11 cellular contexts compared by ENCODE assay signal in the genomic region with DNA sequence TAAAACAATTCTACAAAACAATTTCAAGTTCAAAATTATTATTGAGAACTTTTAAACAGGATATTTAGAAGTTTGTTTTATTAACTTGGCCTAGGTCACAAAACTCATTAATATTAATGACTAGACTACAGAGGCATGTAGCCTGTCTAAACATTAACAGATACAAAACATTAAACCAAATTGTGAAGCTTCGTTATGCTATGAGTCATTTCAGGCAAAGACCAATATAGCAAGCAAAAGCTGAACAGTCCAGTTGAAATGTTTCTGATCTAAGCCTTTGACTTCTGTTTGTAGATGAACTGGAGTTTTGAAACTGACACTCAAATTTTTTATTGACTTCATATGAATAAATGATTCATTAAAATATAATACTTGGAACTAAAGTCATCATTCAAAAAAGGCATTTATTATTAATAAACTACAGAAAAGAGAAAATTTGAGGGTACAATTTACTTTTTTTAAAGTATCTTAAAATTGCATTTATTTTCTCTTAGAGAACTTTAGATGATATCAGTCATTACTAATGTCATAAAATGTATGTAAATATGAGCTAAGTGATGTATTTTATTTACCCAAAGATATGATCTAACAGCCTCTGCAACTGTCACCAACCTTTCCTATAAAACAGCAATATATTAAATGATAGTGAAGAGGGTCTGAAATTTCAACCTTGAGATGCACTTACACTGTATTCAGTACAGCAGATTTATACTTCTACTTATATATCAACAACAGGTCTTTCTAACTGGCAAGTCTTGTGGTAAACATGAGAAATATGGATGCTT.
DNase-seq lines count a peak whose midpoint lies in the region; ATAC-seq and TF ChIP-seq lines count a peak whose summit lies in the region.
"Had no signal": no experiment of that assay in that cellular context is flagged by ENCODE, and none has a peak within 500 bp of the region (broad histone marks: within the 10 kb centered on the region; RNA-seq: fewer than 3 reads in every experiment).

No MANE protein-coding gene starts in this region.

- H3K79me2 ChIP-seq in Karpas-422 (ENCODE audit: low read length), result no peaks in the 10 kb centered on the region

- peaks cover 0 to 33% of the 10 kb centered on the region in 2 donors for H3K9me3 ChIP-seq in left lung
- no peaks in the 10 kb centered on the region for H3K9me3 ChIP-seq in Karpas-422 (ENCODE audit: low read length)
- H3K9me3 ChIP-seq in lower lobe of right lung, result peaks cover 19% of the 10 kb centered on the region

- no peak overlapping the region for H3K27ac ChIP-seq in left lung
- no peak overlapping the region for H3K27ac ChIP-seq in Karpas-422 (ENCODE audit: low read length)
- H3K27ac ChIP-seq in lower lobe of right lung, result no peak overlapping the region
- H3K27ac ChIP-seq: neutrophil had no signal

- no peak overlapping the region for H3K4me3 ChIP-seq in left lung
- no peak overlapping the region for H3K4me3 ChIP-seq in Karpas-422 (ENCODE audit: low read length)
- no peak overlapping the region for H3K4me3 ChIP-seq in lower lobe of right lung

- DNase-seq in left lung (no peak), Karpas-422 (no peak), lower lobe of right lung (no peak), cortex of kidney (lab: John Stamatoyannopoulos, UW) (no peak)
- DNase-seq in stimulated activated CD4-positive, alpha-beta T cell treated with anti-CD3 and anti-CD28 coated beads, Interleukin-12 subunit alpha, Interleukin-12 subunit beta, amount 100 ng/mL, for 4 hours, result no peak
- DNase-seq: activated naive CD4-positive, alpha-beta T cell treated with Interleukin-2 at 50 U/mL for 16 hours; NCI-H1092 had no signal

- H4K20me1 ChIP-seq in Karpas-422 (ENCODE audit: insufficient read depth, low read depth, low read length), result no peaks in the 10 kb centered on the region

- intact Hi-C loops in left lung (cut with DNase I) (no loop called here), lower lobe of right lung (cut with DNase I) (no loop called here)

- no peaks in the 10 kb centered on the region for H3K27me3 ChIP-seq in left lung
- H3K27me3 ChIP-seq in Karpas-422 (ENCODE audit: low read length), result no peaks in the 10 kb centered on the region
- no peaks in the 10 kb centered on the region for H3K27me3 ChIP-seq in lower lobe of right lung (ENCODE audit: low read depth)
- H3K27me3 ChIP-seq: neutrophil had no signal

- no peak overlapping the region for H3K9ac ChIP-seq in Karpas-422 (ENCODE audit: low read length)

- TF ChIP-seq CTCF in left lung (IDR thresholded peaks at IDR 0.05) (no peak), lower lobe of right lung (IDR thresholded peaks at IDR 0.05) (no peak)

- H2AFZ ChIP-seq in Karpas-422 (ENCODE audit: low read length), result no peak overlapping the region

- no peaks in the 10 kb centered on the region for H3K36me3 ChIP-seq in left lung
- no peaks in the 10 kb centered on the region for H3K36me3 ChIP-seq in Karpas-422 (ENCODE audit: insufficient read depth, low read length)
- H3K36me3 ChIP-seq in lower lobe of right lung, result no peaks in the 10 kb centered on the region
- H3K36me3 ChIP-seq: neutrophil had no signal

- H3K4me2 ChIP-seq in Karpas-422 (ENCODE audit: low read depth, low read length, poor library complexity, severe bottlenecking), result no peak overlapping the region

- H3K9me2 ChIP-seq in Karpas-422 (replicated peaks; ENCODE audit: insufficient read depth, low read length), result no peaks in the 10 kb centered on the region

- H3K4me1 ChIP-seq in left lung (no peaks in the 10 kb centered on the region), Karpas-422 (ENCODE audit: low read length) (no peaks in the 10 kb centered on the region), lower lobe of right lung (no peaks in the 10 kb centered on the region)

- ATAC-seq in GM18868 (IDR thresholded peaks at IDR 0.05; ENCODE audit: unreplicated experiment) (peak; percentile 74), HG02571 (IDR thresholded peaks at IDR 0.05; ENCODE audit: unreplicated experiment) (peak; percentile 99), HG03558 (IDR thresholded peaks at IDR 0.05; ENCODE audit: extremely low read depth, unreplicated experiment) (peak; percentile 94), left lung (peak; percentile 63), lower lobe of right lung (no peak)

Comparison
In these comparisons a context has a peak if more than half of its experiments do, and no peak if none do; other contexts are left out.
1. ATAC-seq: peak in GM18868 (single experiment), HG02571 (single experiment), HG03558 (single experiment) and left lung (single experiment); none in lower lobe of right lung (0 of 2).